8 cellular contexts compared by ENCODE assay signal in genomic region chr5:177509361-177509951, GRCh38. TPM values are rescaled to one million over a fixed set of nuclear protein-coding genes. Genes with fewer than 3 reads are reported as not detected.
DNase-seq lines count a peak whose midpoint lies in the region; ATAC-seq and TF ChIP-seq lines count a peak whose summit lies in the region.

DOK3 (minus strand) TSS chr5:177509826; CDS start chr5:177509540, 286 bp downstream.

- no peaks in the 10 kb centered on the region for H3K9me3 ChIP-seq in lower lobe of right lung

- H3K4me1 ChIP-seq in lower lobe of right lung, result peaks cover 28% of the 10 kb centered on the region

- H3K27me3 Mint-ChIP-seq in CD14-positive monocyte (ENCODE audit: low read depth in 3 of 3), result peaks cover 0 to 9% (median 3%) of the 10 kb centered on the region in 3 donors
- no peaks in the 10 kb centered on the region for H3K27me3 Mint-ChIP-seq in T-cell
- no peaks in the 10 kb centered on the region for H3K27me3 Mint-ChIP-seq in type B pancreatic cell

- ATAC-seq in GM21619 (IDR thresholded peaks at IDR 0.05; ENCODE audit: unreplicated experiment) (peak; percentile 21), T-cell (replicated peaks in 1 of 4) (no peak), lower lobe of right lung (peak; percentile 67 to 68)

- H3K4me3 Mint-ChIP-seq in CD14-positive monocyte, result peak within 1 kb of the TSS; percentile 98 to 99
- H3K4me3 Mint-ChIP-seq in T-cell, result peak within 1 kb of the TSS in 2 of 3 donors; percentile 24 to 31
- H3K4me3 Mint-ChIP-seq in type B pancreatic cell, result no peak within 1 kb of the TSS

- H3K27ac Mint-ChIP-seq in CD14-positive monocyte (peak within 1 kb of the TSS; percentile 99 to 100 (median 99)), T-cell (peak within 1 kb of the TSS in 1 of 2 donors; percentile 65), type B pancreatic cell (no peak within 1 kb of the TSS)

- CTCF ChIA-PET in T-cell (lab: Charles Lee), result interaction anchor here in 1 of 2 donors (0.6 kb wide), 1 partner anchor 417 kb away, joined by 5 read pairs; no protein-coding TSS in a partner anchor

- no peaks in the 10 kb centered on the region for H3K27me3 ChIP-seq in lower lobe of right lung (ENCODE audit: low read depth)

- peak within 1 kb of the TSS; percentile 89 for H3K27ac ChIP-seq in lower lobe of right lung

- H3K36me3 Mint-ChIP-seq in CD14-positive monocyte, result peaks cover 52 to 75% of the 10 kb centered on the region in 2 donors
- peaks cover 25% of the 10 kb centered on the region for H3K36me3 Mint-ChIP-seq in T-cell
- H3K36me3 Mint-ChIP-seq in type B pancreatic cell, result peaks cover 4% of the 10 kb centered on the region

- intact Hi-C loops in CD14-positive monocyte (cut with micrococcal nuclease), result loop anchor here in 1 of 2 donors (2.0 to 10.0 kb wide), 2 partner anchors 15 to 195 kb away; partner anchors contain the start of gene MXD3
- intact Hi-C loops in lower lobe of right lung (cut with DNase I), result no loop called here

- H3K9me3 Mint-ChIP-seq in CD14-positive monocyte, result peaks cover 0 to 5% (median 0%) of the 10 kb centered on the region in 7 donors
- no peaks in the 10 kb centered on the region for H3K9me3 Mint-ChIP-seq in T-cell
- no peaks in the 10 kb centered on the region for H3K9me3 Mint-ChIP-seq in type B pancreatic cell

- peak within 1 kb of the TSS; percentile 59 for H3K4me3 ChIP-seq in lower lobe of right lung

- DNase-seq in CD14-positive monocyte (ENCODE audit: low spot score), result peak; percentile 81
- DNase-seq in T-cell, result no peak
- peak; percentile 82 for DNase-seq in lower lobe of right lung
- no peak for DNase-seq in COLO668 (lab: John Stamatoyannopoulos, UW; ENCODE audit: unreplicated experiment)
- no peak for DNase-seq in type B pancreatic cell (ENCODE audit: extremely low spot score, unreplicated experiment)
- DNase-seq in NCI-H146 treated with DMSO at 0.1 percent for 48 hours (lab: John Stamatoyannopoulos, UW; ENCODE audit: unreplicated experiment), result no peak
- DNase-seq in kidney glomerular epithelial cell (lab: John Stamatoyannopoulos, UW), result no peak

- H3K4me1 Mint-ChIP-seq in CD14-positive monocyte (peaks cover 49% of the 10 kb centered on the region), T-cell (peaks cover 0 to 16% (median 14%) of the 10 kb centered on the region in 3 donors), type B pancreatic cell (ENCODE audit: unreplicated experiment) (no peaks in the 10 kb centered on the region)

- POLR2A ChIA-PET in T-cell (lab: Charles Lee), result no interaction called here

- peaks cover 44% of the 10 kb centered on the region for H3K36me3 ChIP-seq in lower lobe of right lung

- TF ChIP-seq CTCF in CD14-positive monocyte (IDR thresholded peaks at IDR 0.05), result no peak
- no peak for TF ChIP-seq CTCF in lower lobe of right lung (IDR thresholded peaks at IDR 0.05)
- no peak for TF ChIP-seq CTCF in type B pancreatic cell (conservative IDR thresholded peaks at IDR 0.05)

RNA-seq across cellular contexts. Expression of gene DOK3, which starts in this region (rescaled TPM):
- polyA plus RNA-seq in CD14-positive monocyte, result 10 to 100 TPM; 62.8 to 98.3 TPM
- total RNA-seq in T-cell (1 to 10 TPM; 1.1 to 5.8 (median 4.3) TPM), lower lobe of right lung (76.5 TPM), type B pancreatic cell (ENCODE audit: low replicate concordance) (6.2 and 6.9 TPM in 2 replicates)

Comparison
In these comparisons a context has a peak if more than half of its experiments do, and no peak if none do; other contexts are left out.
1. DNase-seq: peak in CD14-positive monocyte (single experiment) and lower lobe of right lung (single experiment); none in T-cell (0 of 34), COLO668 (single experiment), type B pancreatic cell (single experiment), NCI-H146 treated with DMSO at 0.1 percent for 48 hours (single experiment) and kidney glomerular epithelial cell (single experiment).
2. ATAC-seq: peak in GM21619 (single experiment) and lower lobe of right lung (2 of 2); none in T-cell (0 of 4).